9 cellular contexts compared by ENCODE assay signal in genomic region chr4:158912390-158913175, GRCh38.
"Had no signal": no experiment of that assay in that cellular context is flagged by ENCODE, and none has a peak within 500 bp of the region (broad histone marks: within the 10 kb centered on the region; RNA-seq: fewer than 3 reads in every experiment).

No MANE protein-coding gene starts in this region.

- ATAC-seq: effector memory CD8-positive, alpha-beta T cell; gastrocnemius medialis; left ventricle myocardium superior; stimulated activated effector memory CD8-positive, alpha-beta T cell treated with anti-CD3 and anti-CD28 coated beads, Interleukin-12 subunit alpha, Interleukin-12 subunit beta, amount 100 ng/mL, for 72 hours; WTC11 had no signal

- DNase-seq: activated CD4-positive, alpha-beta T cell treated with anti-CD3 and anti-CD28 coated beads for 48 hours; activated naive CD4-positive, alpha-beta T cell treated with Interleukin-2 at 50 U/mL for 16 hours; effector memory CD8-positive, alpha-beta T cell; gastrocnemius medialis; left ventricle myocardium superior; thyroid gland had no signal

- H3K4me3 ChIP-seq: gastrocnemius medialis, right atrium auricular region, thyroid gland had no signal
